In the genomic region with DNA sequence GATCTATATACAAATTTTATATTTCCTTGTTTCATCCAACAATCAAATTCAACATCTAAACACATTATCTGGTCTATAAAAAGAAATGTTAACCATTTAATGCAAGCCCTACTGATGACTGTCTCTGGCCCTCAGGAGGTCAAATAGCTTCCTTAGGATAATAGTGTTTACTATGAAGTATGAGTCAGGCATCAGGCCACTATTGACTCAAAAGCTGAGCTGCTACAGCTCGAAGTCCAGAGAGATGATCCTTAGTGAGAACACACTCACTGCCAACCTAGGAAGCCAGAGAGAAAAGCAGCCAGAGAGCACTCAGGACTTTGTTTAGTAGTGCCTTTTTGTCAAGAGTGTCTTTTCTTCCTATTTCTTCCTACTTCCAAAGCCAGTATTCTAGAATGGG, we compare ENCODE assay signal across 11 cellular contexts.
DNase-seq lines count a peak whose midpoint lies in the region; ATAC-seq and TF ChIP-seq lines count a peak whose summit lies in the region.
"Had no signal": no experiment of that assay in that cellular context is flagged by ENCODE, and none has a peak within 500 bp of the region (broad histone marks: within the 10 kb centered on the region; RNA-seq: fewer than 3 reads in every experiment).

No MANE protein-coding gene starts in this region.

- peak; percentile 54 for DNase-seq in AG04450 (ENCODE audit: low read depth, low spot score)
- DNase-seq in HuH-7 (ENCODE audit: low spot score), result peak; percentile 22
- peak; percentile 55 for DNase-seq in astrocyte of the hippocampus (ENCODE audit: low read depth, low spot score)
- DNase-seq in kidney glomerular epithelial cell (lab: John Stamatoyannopoulos, UW), result peak; percentile 71
- no peak for DNase-seq in posterior vena cava (ENCODE audit: low spot score)
- DNase-seq: activated B cell treated with CpG ODN at 0.5 μM for 24 hours, aorta, NCI-H187 treated with DMSO at 0.1 percent for 48 hours had no signal

- intact Hi-C loops in posterior vena cava (cut with DNase I), result no loop called here

- H3K9me3 ChIP-seq in AG04450 (ENCODE audit: control insufficient read depth, insufficient read depth, low read length), result no peaks in the 10 kb centered on the region

- POLR2A ChIA-PET in AG04450 (lab: Yijun Ruan, JAX), result interaction anchor here (0.9 kb wide), 1 partner anchor 422 kb away, joined by 5 read pairs; no protein-coding TSS in a partner anchor

- no peak overlapping the region for H3K27ac ChIP-seq in AG04450 (ENCODE audit: low read depth, low read length)

- CTCF ChIA-PET in AG04450 (lab: Charles Lee), result interaction anchor here (0.7 to 1.7 kb wide), 4 partner anchors 9 to 429 kb away, joined by 3 to 5 read pairs (median 3); no protein-coding TSS in a partner anchor

- ATAC-seq in GM21825 (IDR thresholded peaks at IDR 0.05; ENCODE audit: unreplicated experiment) (no peak), HG02884 (IDR thresholded peaks at IDR 0.05; ENCODE audit: unreplicated experiment) (no peak), HG03469 (IDR thresholded peaks at IDR 0.05; ENCODE audit: unreplicated experiment) (no peak)

- no peak for TF ChIP-seq CTCF in AG04450 (IDR thresholded peaks at IDR 0.05; ENCODE audit: low read depth, low read length)

- no peak overlapping the region for H3K4me3 ChIP-seq in AG04450 (ENCODE audit: low read depth, low read length)

- H3K27me3 ChIP-seq in AG04450 (ENCODE audit: control insufficient read depth, insufficient read depth, low read length), result no peaks in the 10 kb centered on the region
